Comparison of ENCODE assay signal across 2 cellular contexts in the genomic region with DNA sequence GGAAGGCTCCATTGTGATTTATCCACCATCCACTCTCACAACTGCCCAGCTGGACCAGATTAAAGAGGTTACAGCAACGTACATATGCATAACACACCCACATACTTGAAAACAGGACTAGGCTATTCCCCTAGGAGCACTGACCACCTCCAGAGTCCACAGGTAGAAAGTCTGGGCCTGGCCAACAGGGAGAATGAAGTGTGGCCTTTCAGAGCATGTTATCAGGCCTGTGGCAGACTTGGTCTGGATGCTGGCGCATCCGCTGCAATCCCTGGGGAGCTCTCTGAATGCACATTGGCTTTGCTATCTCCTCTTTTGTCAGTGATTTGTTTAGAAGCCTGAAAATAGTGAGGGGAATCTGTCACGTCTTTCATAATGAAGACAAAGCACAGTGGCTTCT.
TF ChIP-seq lines count a peak whose summit lies in the region.

No MANE protein-coding gene starts in this region.

TF ChIP-seq in SK-N-SH, 30 proteins besides CTCF, POLR2A, EP300 and RAD21 (continued from another document):
- TF ChIP-seq, protein P1, sequence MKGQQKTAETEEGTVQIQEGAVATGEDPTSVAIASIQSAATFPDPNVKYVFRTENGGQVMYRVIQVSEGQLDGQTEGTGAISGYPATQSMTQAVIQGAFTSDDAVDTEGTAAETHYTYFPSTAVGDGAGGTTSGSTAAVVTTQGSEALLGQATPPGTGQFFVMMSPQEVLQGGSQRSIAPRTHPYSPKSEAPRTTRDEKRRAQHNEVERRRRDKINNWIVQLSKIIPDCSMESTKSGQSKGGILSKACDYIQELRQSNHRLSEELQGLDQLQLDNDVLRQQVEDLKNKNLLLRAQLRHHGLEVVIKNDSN (IDR thresholded peaks at IDR 0.05; ENCODE audit: borderline replicate concordance, low read depth) = no peak
TF ChIP-seq in SK-N-SH: peak in this region for 1.

TF ChIP-seq in SK-N-SH treated with all-trans-retinoic acid at 6 μM for 48 hours, 23 proteins besides CTCF, POLR2A, EP300 and RAD21 (continued from another document):
- TF ChIP-seq, protein P2, sequence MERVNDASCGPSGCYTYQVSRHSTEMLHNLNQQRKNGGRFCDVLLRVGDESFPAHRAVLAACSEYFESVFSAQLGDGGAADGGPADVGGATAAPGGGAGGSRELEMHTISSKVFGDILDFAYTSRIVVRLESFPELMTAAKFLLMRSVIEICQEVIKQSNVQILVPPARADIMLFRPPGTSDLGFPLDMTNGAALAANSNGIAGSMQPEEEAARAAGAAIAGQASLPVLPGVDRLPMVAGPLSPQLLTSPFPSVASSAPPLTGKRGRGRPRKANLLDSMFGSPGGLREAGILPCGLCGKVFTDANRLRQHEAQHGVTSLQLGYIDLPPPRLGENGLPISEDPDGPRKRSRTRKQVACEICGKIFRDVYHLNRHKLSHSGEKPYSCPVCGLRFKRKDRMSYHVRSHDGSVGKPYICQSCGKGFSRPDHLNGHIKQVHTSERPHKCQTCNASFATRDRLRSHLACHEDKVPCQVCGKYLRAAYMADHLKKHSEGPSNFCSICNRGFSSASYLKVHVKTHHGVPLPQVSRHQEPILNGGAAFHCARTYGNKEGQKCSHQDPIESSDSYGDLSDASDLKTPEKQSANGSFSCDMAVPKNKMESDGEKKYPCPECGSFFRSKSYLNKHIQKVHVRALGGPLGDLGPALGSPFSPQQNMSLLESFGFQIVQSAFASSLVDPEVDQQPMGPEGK (CRISPR knock-in tag; IDR thresholded peaks at IDR 0.05; ENCODE audit: borderline replicate concordance) = no peak
- no peak for TF ChIP-seq TCF4 (CRISPR knock-in tag; IDR thresholded peaks at IDR 0.05; ENCODE audit: borderline replicate concordance)
- TF ChIP-seq RARB (CRISPR knock-in tag; IDR thresholded peaks at IDR 0.05) = no peak
- no peak for TF ChIP-seq ZC3H10 (CRISPR knock-in tag; IDR thresholded peaks at IDR 0.05)
